In the genomic region with DNA sequence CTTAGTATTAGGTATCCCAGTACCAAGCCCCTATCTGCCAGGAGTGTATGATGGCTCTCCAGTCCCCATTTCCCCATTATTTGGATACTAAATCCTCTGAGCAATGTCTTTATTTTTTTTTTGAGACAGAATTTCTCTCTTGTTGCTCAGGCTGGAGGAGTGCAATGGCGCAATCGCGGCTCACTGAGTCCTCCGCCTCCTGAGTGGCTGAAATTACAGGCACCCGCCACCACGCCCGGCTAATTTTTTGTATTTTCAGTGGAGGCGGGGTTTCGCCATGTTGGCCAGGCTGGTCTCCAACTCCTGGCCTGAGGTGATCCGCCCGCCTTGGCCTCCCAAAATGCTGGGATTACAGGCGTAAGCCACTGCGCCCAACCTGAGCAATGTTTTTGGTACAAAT, we compare ENCODE assay signal across 20 cellular contexts. TPM values are rescaled to one million over a fixed set of nuclear protein-coding genes. Genes with fewer than 3 reads are reported as not detected.
DNase-seq lines count a peak whose midpoint lies in the region; ATAC-seq, FAIRE-seq and TF ChIP-seq lines count a peak whose summit lies in the region.
"Had no signal": no experiment of that assay in that cellular context is flagged by ENCODE, and none has a peak within 500 bp of the region (broad histone marks: within the 10 kb centered on the region; RNA-seq: fewer than 3 reads in every experiment).

No MANE protein-coding gene starts in this region.

- DNase-seq in HepG2 (ENCODE audit: low spot score) (no peak), right lobe of liver (no peak), K562 (ENCODE audit: extremely low read depth in 1 of 4, low spot score in 3 of 4) (no peak), trophoblast cell (peak; percentile 90 to 92), HCEC 1CT (no peak), adrenal gland (no peak)
- DNase-seq: AML-193; Caco-2; Calu3; CD4-positive, alpha-beta T cell; CD8-positive, alpha-beta T cell; DMS79 treated with DMSO at 0.1 percent for 48 hours; GF-D8 had no signal

- H3K4me1 ChIP-seq in HepG2 (ENCODE audit: insufficient read depth, low read length): peaks cover 4% of the 10 kb centered on the region; the same call in 1 of the 2 replicates
- peaks cover 0 to 6% (median 0%) of the 10 kb centered on the region in 4 donors for H3K4me1 ChIP-seq in right lobe of liver
- peaks cover 0 to 13% of the 10 kb centered on the region in 2 experiments; a peak in 2 of 5 replicates for H3K4me1 ChIP-seq in K562 (replicated peaks in 1 of 2; ENCODE audit: control insufficient read depth in 2 of 2, insufficient read depth in 2 of 2, low read length in 2 of 2)
- H3K4me1 ChIP-seq in trophoblast cell (ENCODE audit: control insufficient read depth in 1 of 2, insufficient read depth in 2 of 2, low read length in 2 of 2): peaks cover 2% of the 10 kb centered on the region in 2 experiments
- peaks cover 0 to 3% of the 10 kb centered on the region in 2 donors for H3K4me1 ChIP-seq in adrenal gland (replicated peaks in 1 of 2)
- H3K4me1 ChIP-seq: Caco-2 had no signal

- H3K79me1 ChIP-seq in trophoblast cell (ENCODE audit: low read length): peaks cover 14% of the 10 kb centered on the region

- no TSS peak for BruUV-seq in HepG2 (replicated peaks; lab: Mats Ljungman, UMichigan)
- no TSS peak for BruUV-seq in K562 (replicated peaks; lab: Mats Ljungman, UMichigan)

- H3K27ac ChIP-seq in HepG2 (ENCODE audit: extremely low read length, insufficient read depth, low read length) (no peak overlapping the region), right lobe of liver (no peak overlapping the region), K562 (ENCODE audit: extremely low read depth, low read depth, low read length) (no peak overlapping the region), trophoblast cell (ENCODE audit: low read depth, low read length) (no peak overlapping the region), adrenal gland (no peak overlapping the region)
- H3K27ac ChIP-seq: 22Rv1; A549; BLaER1 treated with 17β-estradiol and CSF1 and Interleukin-3, amounts not matched to agents 10 nM and 100 nM; C4-2B had no signal

- no peak overlapping the region for H4K12ac ChIP-seq in trophoblast cell (ENCODE audit: low read depth, low read length)

- POLR2A ChIA-PET in HepG2 (lab: Yijun Ruan, JAX) (no interaction called here), K562 (lab: Yijun Ruan, JAX) (interaction anchor here (1.0 to 1.1 kb wide), 2 partner anchors 11 to 12 kb away, joined by 3 to 4 read pairs; no protein-coding TSS in a partner anchor)

- FAIRE-seq in HepG2 (lab: Jason Lieb, UNC) (no peak), K562 (lab: Jason Lieb, UNC) (no peak)
- FAIRE-seq: A549, G401.6, GM12891, GM19239 had no signal

- no peak overlapping the region for H4K8ac ChIP-seq in trophoblast cell (ENCODE audit: low read depth, low read length)

- H3K4me3 ChIP-seq in HepG2 (replicated peaks in 1 of 3; ENCODE audit: insufficient read depth in 1 of 3, low read depth in 2 of 3, low read length in 3 of 3) (no peak overlapping the region), right lobe of liver (no peak overlapping the region), K562 (no peak overlapping the region), trophoblast cell (ENCODE audit: low read depth, low read length) (no peak overlapping the region), adrenal gland (no peak overlapping the region)
- H3K4me3 ChIP-seq: A549; BLaER1 treated with 17β-estradiol and CSF1 and Interleukin-3, amounts not matched to agents 10 nM and 100 nM had no signal

- TF ChIP-seq CTCF in HepG2 (CRISPR knock-in tag; IDR thresholded peaks at IDR 0.05) (no peak), right lobe of liver (IDR thresholded peaks at IDR 0.05) (no peak), K562 (IDR thresholded peaks at IDR 0.05 in 2 of 3, conservative IDR thresholded peaks at IDR 0.05 in 1 of 3; ENCODE audit: insufficient read depth in 2 of 3, low read depth in 1 of 3, low read length in 3 of 3) (no peak), adrenal gland (IDR thresholded peaks at IDR 0.05) (no peak)

- no peak for ATAC-seq in HepG2
- no peak for ATAC-seq in right lobe of liver
- no peak for ATAC-seq in K562
- ATAC-seq: A549; CD8-positive, alpha-beta T cell had no signal

- no peak overlapping the region for H3K18ac ChIP-seq in trophoblast cell (ENCODE audit: low read length)

- H3K9me1 ChIP-seq in K562 (ENCODE audit: control insufficient read depth, insufficient read depth, low read length): no peaks in the 10 kb centered on the region

- H2AFZ ChIP-seq in HepG2 (ENCODE audit: low read length) (no peak overlapping the region), K562 (ENCODE audit: low read depth, low read length) (no peak overlapping the region), trophoblast cell (ENCODE audit: insufficient read depth, low read length, poor library complexity) (no peak overlapping the region)

- TF ChIP-seq RAD21 in HepG2 (CRISPR knock-in tag; IDR thresholded peaks at IDR 0.05): no peak
- TF ChIP-seq RAD21 in K562 (CRISPR knock-in tag; conservative IDR thresholded peaks at IDR 0.05 in 1 of 2, IDR thresholded peaks at IDR 0.05 in 1 of 2): no peak

- H3K4ac ChIP-seq in trophoblast cell (ENCODE audit: low read depth, low read length): no peak overlapping the region

- H2BK12ac ChIP-seq in trophoblast cell (ENCODE audit: low read length): no peak overlapping the region

- H3K27me3 ChIP-seq in HepG2 (ENCODE audit: control insufficient read depth in 1 of 2, insufficient read depth in 2 of 2, low read length in 2 of 2): no peaks in the 10 kb centered on the region
- H3K27me3 ChIP-seq in right lobe of liver: no peaks in the 10 kb centered on the region
- no peaks in the 10 kb centered on the region for H3K27me3 ChIP-seq in K562 (ENCODE audit: control insufficient read depth in 2 of 2, insufficient read depth in 2 of 2, low read length in 2 of 2)
- no peaks in the 10 kb centered on the region for H3K27me3 ChIP-seq in trophoblast cell (ENCODE audit: insufficient read depth, low read length)
- H3K27me3 ChIP-seq in adrenal gland: no peaks in the 10 kb centered on the region
- H3K27me3 ChIP-seq: BLaER1 treated with 17β-estradiol and CSF1 and Interleukin-3, amounts not matched to agents 10 nM and 100 nM had no signal

- H3K36me3 ChIP-seq in HepG2 (replicated peaks in 1 of 2; ENCODE audit: control insufficient read depth in 1 of 2, insufficient read depth in 2 of 2, low read length in 2 of 2) (no peaks in the 10 kb centered on the region), right lobe of liver (no peaks in the 10 kb centered on the region), K562 (ENCODE audit: control insufficient read depth, insufficient read depth, low read length) (no peaks in the 10 kb centered on the region), trophoblast cell (ENCODE audit: control insufficient read depth in 1 of 2, insufficient read depth in 2 of 2, low read length in 2 of 2) (no peaks in the 10 kb centered on the region), adrenal gland (replicated peaks in 1 of 2) (no peaks in the 10 kb centered on the region)
- H3K36me3 ChIP-seq: BLaER1 treated with 17β-estradiol and CSF1 and Interleukin-3, amounts not matched to agents 10 nM and 100 nM had no signal

- H3K23ac ChIP-seq in trophoblast cell (ENCODE audit: low read length): no peak overlapping the region

- TF ChIP-seq EP300 in HepG2 (IDR thresholded peaks at IDR 0.05; ENCODE audit: low read depth in 2 of 2, low read length in 2 of 2): no peak
- TF ChIP-seq EP300 in HepG2 (CRISPR knock-in tag; IDR thresholded peaks at IDR 0.05; ENCODE audit: borderline replicate concordance): no peak
- TF ChIP-seq EP300 in K562 (IDR thresholded peaks at IDR 0.05; ENCODE audit: low read length): no peak

- H2AK5ac ChIP-seq in trophoblast cell (ENCODE audit: low read length): no peak overlapping the region

- CTCF ChIA-PET in HepG2 (lab: Yijun Ruan, JAX; ENCODE audit: low intra/inter-chr PET ratio, low total read pairs): no interaction called here
- CTCF ChIA-PET in K562 (lab: Yijun Ruan, JAX; ENCODE audit: low intra/inter-chr PET ratio): no interaction called here

- no peak overlapping the region for H3K9ac ChIP-seq in HepG2 (ENCODE audit: insufficient read depth, low read depth, low read length)
- no peak overlapping the region for H3K9ac ChIP-seq in K562 (ENCODE audit: insufficient read depth in 1 of 2, low read depth in 2 of 2, low read length in 2 of 2)
- H3K9ac ChIP-seq in trophoblast cell (ENCODE audit: low read length): no peak overlapping the region
- H3K9ac ChIP-seq: BLaER1 treated with 17β-estradiol and CSF1 and Interleukin-3, amounts not matched to agents 10 nM and 100 nM had no signal

- no peak overlapping the region for H2BK120ac ChIP-seq in trophoblast cell (ENCODE audit: insufficient read depth, low read length, poor library complexity)

- H2BK5ac ChIP-seq in trophoblast cell (ENCODE audit: low read depth, low read length, poor library complexity): no peak overlapping the region

- intact Hi-C loops in HepG2 (cut with micrococcal nuclease; ENCODE audit: unreplicated experiment): loop anchor here (5.0 kb wide), 1 partner anchor 124 kb away; no protein-coding TSS in a partner anchor
- intact Hi-C loops in right lobe of liver (cut with DNase I): loop anchor here (5.0 to 10.0 kb wide), 2 partner anchors 271 to 273 kb away; no protein-coding TSS in a partner anchor
- intact Hi-C loops in K562 (cut with micrococcal nuclease): loop anchor here (10.0 kb wide), 1 partner anchor 273 kb away; no protein-coding TSS in a partner anchor
- intact Hi-C loops in adrenal gland (cut with DNase I): loop anchor here (5.0 to 10.0 kb wide), 3 partner anchors 143 to 703 kb away; no protein-coding TSS in a partner anchor

- H4K91ac ChIP-seq in trophoblast cell (ENCODE audit: low read depth, low read length): no peak overlapping the region

- H3K4me2 ChIP-seq in HepG2 (ENCODE audit: low read depth, low read length): no peak overlapping the region
- H3K4me2 ChIP-seq in K562 (ENCODE audit: insufficient read depth, low read length): no peak overlapping the region
- no peak overlapping the region for H3K4me2 ChIP-seq in trophoblast cell (ENCODE audit: low read length)
- H3K4me2 ChIP-seq: A549 had no signal

- in situ Hi-C loops in HepG2 (cut with HindIII; ENCODE audit: extremely low pct_ligation_motif_present, low pct_unique_long_range_greater_than_20kb) (loop anchor here (10.0 kb wide), 2 partner anchors 243 to 273 kb away; no protein-coding TSS in a partner anchor), K562 (cut with MboI) (loop anchor here (10.0 kb wide), 1 partner anchor 243 kb away; no protein-coding TSS in a partner anchor)

- no peak overlapping the region for H3K14ac ChIP-seq in trophoblast cell (ENCODE audit: low read length)

- no peaks in the 10 kb centered on the region for H4K20me1 ChIP-seq in HepG2 (ENCODE audit: insufficient read depth, low read length)
- no peaks in the 10 kb centered on the region for H4K20me1 ChIP-seq in K562 (replicated peaks; ENCODE audit: control insufficient read depth, insufficient read depth, low read length)

- WGBS in HepG2 (ENCODE audit: low lambda C conversion rate): 92% methylated on average over 13 of the region's 13 CpGs
- 98% methylated on average over 12 of the region's 13 CpGs for WGBS in right lobe of liver (ENCODE audit: insufficient coverage, low coverage, low lambda C conversion rate, missing lambda C conversion rate)
- WGBS in K562 (ENCODE audit: insufficient coverage, low coverage, missing lambda C conversion rate): 97% methylated on average over 4 of the region's 13 CpGs
- WGBS in trophoblast cell (ENCODE audit: extremely low coverage, insufficient coverage, insufficient read length): no CpG with 5 or more reads among the region's 13 CpGs
- WGBS in adrenal gland, 4 donors: 96 to 97% (median 96%) methylated on average over 13 of the region's 13 CpGs

- H3K79me2 ChIP-seq in HepG2 (ENCODE audit: insufficient read depth, low read length) (peaks cover 9% of the 10 kb centered on the region), K562 (ENCODE audit: control insufficient read depth, insufficient read depth, low read length) (peaks cover 7% of the 10 kb centered on the region; the same call in 2 of the 3 replicates), trophoblast cell (ENCODE audit: control insufficient read depth, insufficient read depth, low read length, poor library complexity) (peaks cover 11% of the 10 kb centered on the region)

- no peaks in the 10 kb centered on the region for H3K9me3 ChIP-seq in HepG2 (ENCODE audit: low read length)
- no peaks in the 10 kb centered on the region for H3K9me3 ChIP-seq in right lobe of liver
- no peaks in the 10 kb centered on the region for H3K9me3 ChIP-seq in K562 (replicated peaks; ENCODE audit: control insufficient read depth, insufficient read depth, low read depth, low read length)
- H3K9me3 ChIP-seq in trophoblast cell (ENCODE audit: insufficient read depth, low read depth, low read length): peaks cover 2% of the 10 kb centered on the region
- no peaks in the 10 kb centered on the region for H3K9me3 ChIP-seq in adrenal gland (replicated peaks in 1 of 3)
- H3K9me3 ChIP-seq: A549, Caco-2 had no signal

- TF ChIP-seq POLR2A in HepG2 (IDR thresholded peaks at IDR 0.05; ENCODE audit: insufficient read depth in 1 of 2, low read depth in 2 of 2, low read length in 2 of 2): no peak
- TF ChIP-seq POLR2A in right lobe of liver (IDR thresholded peaks at IDR 0.05): no peak
- no peak for TF ChIP-seq POLR2A in K562 (conservative IDR thresholded peaks at IDR 0.05)
- no peak for TF ChIP-seq POLR2A in adrenal gland (IDR thresholded peaks at IDR 0.05)

RNA-seq across cellular contexts. Expression of a gene that starts 3.6 kb away (rescaled TPM):
- total RNA-seq in HepG2 (2016; rRNA removed; fragmentation: Illumina TruSeq; extraction: Trizol) (18.5 and 19.8 TPM in 2 replicates), right lobe of liver (10 to 100 TPM in 5 of 6 experiments, 1 to 10 TPM in 1; 8.6 to 19.3 (median 17.0) TPM), K562 (2014; rRNA removed) (4.9 and 5.8 TPM in 2 replicates), K562 (2014; rRNA removed; fragmentation: Illumina TruSeq; extraction: Trizol) (4.5 and 4.6 TPM in 2 replicates), K562 (2015; rRNA removed; fragmentation: Illumina TruSeq; extraction: Trizol) (4.5 and 5.9 TPM in 2 replicates), K562 (2021) (7.6 and 9.0 TPM in 2 replicates), adrenal gland (10 to 100 TPM; 20.9 to 61.6 (median 48.8) TPM)
- total RNA-seq in HepG2 (2016; cell fraction: cytosol; rRNA removed; fragmentation: Illumina TruSeq; extraction: Trizol; ENCODE audit: low read depth): 8.5 and 10.8 TPM in 2 replicates
- 16.7 and 17.3 TPM in 2 replicates for total RNA-seq in HepG2 (2016; cell fraction: insoluble cytoplasmic fraction; rRNA removed; fragmentation: Illumina TruSeq; extraction: Trizol)
- total RNA-seq in HepG2 (2016; cell fraction: membrane; rRNA removed; fragmentation: Illumina TruSeq; extraction: Trizol): 8.5 and 10.8 TPM in 2 replicates
- total RNA-seq in HepG2 (2016; cell fraction: nucleus; rRNA removed; fragmentation: Illumina TruSeq; extraction: Trizol): 29.4 and 39.2 TPM in 2 replicates
- polyA plus RNA-seq in HepG2 (2011; rRNA removed) (9.2 and 9.8 TPM in 2 replicates), K562 (2011; rRNA removed) (3.4 and 6.0 TPM in 2 replicates), K562 (2014; fragmentation: Illumina TruSeq; extraction: Trizol) (4.8 and 7.2 TPM in 2 replicates), K562 (2014; fragmentation: Nextera tagmentation; extraction: Ambion mirVana) (under 1 TPM; 0.56 TPM), K562 (2014; rRNA removed) (2.6 and 2.8 TPM in 2 replicates), adrenal gland (10 to 100 TPM; 13.8 to 20.9 (median 16.3) TPM)
- polyA plus RNA-seq in HepG2 (2011; cell fraction: cytosol; rRNA removed): 7.0 and 7.7 TPM in 2 replicates
- polyA plus RNA-seq in HepG2 (2011; cell fraction: nucleus; rRNA removed): 11.5 and 13.7 TPM in 2 replicates
- polyA plus RNA-seq in HepG2 (2012): 9.2 and 15.8 TPM in 2 replicates
- 0.60 and 0.61 TPM in 2 replicates for polyA plus RNA-seq in HepG2 (2016; cell fraction: cytosol; fragmentation: Illumina TruSeq; extraction: Trizol; ENCODE audit: low read depth)
- polyA plus RNA-seq in HepG2 (2016; cell fraction: insoluble cytoplasmic fraction; fragmentation: Illumina TruSeq; extraction: Trizol; ENCODE audit: low read depth): 13.0 and 17.3 TPM in 2 replicates
- 2.3 and 2.5 TPM in 2 replicates for polyA plus RNA-seq in HepG2 (2016; cell fraction: membrane; fragmentation: Illumina TruSeq; extraction: Trizol; ENCODE audit: low read depth)
- polyA plus RNA-seq in HepG2 (2016; cell fraction: nucleus; fragmentation: Illumina TruSeq; extraction: Trizol; ENCODE audit: insufficient read depth, low read depth): 17.6 and 19.5 TPM in 2 replicates
- polyA minus RNA-seq in HepG2 (2011; rRNA and poly(A)+ RNA removed; ENCODE audit: low replicate concordance): 17.9 and 28.2 TPM in 2 replicates
- 24.3 and 29.5 TPM in 2 replicates for polyA minus RNA-seq in HepG2 (2011; cell fraction: cytosol; rRNA and poly(A)+ RNA removed)
- 61.7 and 84.3 TPM in 2 replicates for polyA minus RNA-seq in HepG2 (2011; cell fraction: nucleus; rRNA and poly(A)+ RNA removed)
- total RNA-seq in K562 (2011; cell fraction: chromatin; rRNA removed; ENCODE audit: low replicate concordance): 30.9 and 39.4 TPM in 2 replicates
- total RNA-seq in K562 (2011; cell fraction: nucleolus; rRNA removed): 13.0 and 15.7 TPM in 2 replicates
- 12.4 and 12.5 TPM in 2 replicates for total RNA-seq in K562 (2011; cell fraction: nucleoplasm; rRNA removed)
- polyA plus RNA-seq in K562 (2011; cell fraction: cytosol; rRNA removed): 3.4 and 4.6 TPM in 2 replicates
- 5.6 and 7.3 TPM in 2 replicates for polyA plus RNA-seq in K562 (2011; cell fraction: nucleus; rRNA removed)
- 5.3 and 5.6 TPM in 2 replicates for polyA plus RNA-seq in K562 (2012)
- polyA minus RNA-seq in K562 (2011; rRNA and poly(A)+ RNA removed): 20.7 and 42.8 TPM in 2 replicates
- polyA minus RNA-seq in K562 (2011; cell fraction: cytosol; rRNA and poly(A)+ RNA removed): 11.4 and 14.5 TPM in 2 replicates
- polyA minus RNA-seq in K562 (2011; cell fraction: nucleus; rRNA and poly(A)+ RNA removed): 10.1 and 27.2 TPM in 2 replicates
- 29.4 and 30.9 TPM in 2 replicates for polyA plus RNA-seq in trophoblast cell (2013)

Comparison
In these comparisons a context has a peak if more than half of its experiments do, and no peak if none do; other contexts are left out.
1. DNase-seq: peak in trophoblast cell (2 of 2); none in HepG2 (single experiment), right lobe of liver (0 of 3), K562 (0 of 4), HCEC 1CT (single experiment) and adrenal gland (0 of 7).